1 cellular context compared by ENCODE assay signal in the genomic region with DNA sequence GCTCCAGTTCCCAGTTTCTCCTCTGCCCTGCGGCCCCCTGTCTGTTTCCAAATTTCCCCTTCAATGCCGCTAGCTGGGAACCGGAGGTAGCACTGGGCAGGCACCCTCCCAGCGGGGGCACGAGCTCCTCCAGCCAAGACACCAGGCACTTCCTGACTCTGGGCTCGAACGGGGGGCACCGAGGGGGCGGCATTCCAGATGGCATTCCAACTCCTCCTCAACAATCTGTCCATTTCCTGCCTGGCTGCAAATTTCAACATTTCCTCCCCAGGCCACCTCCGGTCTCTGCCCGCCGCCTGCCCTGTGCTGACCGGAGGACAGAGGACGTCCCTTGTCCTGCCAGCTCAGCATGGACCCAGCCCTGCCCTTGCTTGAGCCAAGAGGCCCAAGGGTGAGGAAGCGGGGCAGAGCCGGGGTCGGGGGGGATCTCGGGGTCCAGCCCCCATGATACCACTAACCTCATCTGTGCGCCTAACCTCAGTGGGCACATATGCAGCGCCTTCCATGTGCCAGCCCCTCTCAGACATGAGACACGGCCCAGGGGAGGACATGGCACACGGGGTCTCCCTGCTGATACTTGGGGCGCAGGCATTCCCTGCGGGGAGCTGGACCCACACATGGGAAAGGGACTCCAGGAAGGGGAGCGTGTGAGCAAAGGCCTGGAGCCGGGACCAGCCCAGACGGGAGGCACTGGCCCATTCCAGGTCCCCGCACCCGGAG.
TF ChIP-seq lines count a peak whose summit lies in the region.

No MANE protein-coding gene starts in this region.

TF ChIP-seq in H1, 55 proteins besides CTCF, POLR2A, EP300 and RAD21:
- TF ChIP-seq TBP (IDR thresholded peaks at IDR 0.05; ENCODE audit: low read depth, low read length) = no peak
- TF ChIP-seq RXRA (IDR thresholded peaks at IDR 0.05; ENCODE audit: insufficient read depth, low read depth, low read length) = no peak
- TF ChIP-seq, protein P1, sequence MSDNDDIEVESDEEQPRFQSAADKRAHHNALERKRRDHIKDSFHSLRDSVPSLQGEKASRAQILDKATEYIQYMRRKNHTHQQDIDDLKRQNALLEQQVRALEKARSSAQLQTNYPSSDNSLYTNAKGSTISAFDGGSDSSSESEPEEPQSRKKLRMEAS (IDR thresholded peaks at IDR 0.05) = no peak
- no peak for TF ChIP-seq YY1 (IDR thresholded peaks at IDR 0.05; ENCODE audit: low read depth, low read length)
- no peak for TF ChIP-seq ATF2 (IDR thresholded peaks at IDR 0.05; ENCODE audit: low read length)
- no peak for TF ChIP-seq JUND (IDR thresholded peaks at IDR 0.05; ENCODE audit: low read length)
- TF ChIP-seq, protein P2, sequence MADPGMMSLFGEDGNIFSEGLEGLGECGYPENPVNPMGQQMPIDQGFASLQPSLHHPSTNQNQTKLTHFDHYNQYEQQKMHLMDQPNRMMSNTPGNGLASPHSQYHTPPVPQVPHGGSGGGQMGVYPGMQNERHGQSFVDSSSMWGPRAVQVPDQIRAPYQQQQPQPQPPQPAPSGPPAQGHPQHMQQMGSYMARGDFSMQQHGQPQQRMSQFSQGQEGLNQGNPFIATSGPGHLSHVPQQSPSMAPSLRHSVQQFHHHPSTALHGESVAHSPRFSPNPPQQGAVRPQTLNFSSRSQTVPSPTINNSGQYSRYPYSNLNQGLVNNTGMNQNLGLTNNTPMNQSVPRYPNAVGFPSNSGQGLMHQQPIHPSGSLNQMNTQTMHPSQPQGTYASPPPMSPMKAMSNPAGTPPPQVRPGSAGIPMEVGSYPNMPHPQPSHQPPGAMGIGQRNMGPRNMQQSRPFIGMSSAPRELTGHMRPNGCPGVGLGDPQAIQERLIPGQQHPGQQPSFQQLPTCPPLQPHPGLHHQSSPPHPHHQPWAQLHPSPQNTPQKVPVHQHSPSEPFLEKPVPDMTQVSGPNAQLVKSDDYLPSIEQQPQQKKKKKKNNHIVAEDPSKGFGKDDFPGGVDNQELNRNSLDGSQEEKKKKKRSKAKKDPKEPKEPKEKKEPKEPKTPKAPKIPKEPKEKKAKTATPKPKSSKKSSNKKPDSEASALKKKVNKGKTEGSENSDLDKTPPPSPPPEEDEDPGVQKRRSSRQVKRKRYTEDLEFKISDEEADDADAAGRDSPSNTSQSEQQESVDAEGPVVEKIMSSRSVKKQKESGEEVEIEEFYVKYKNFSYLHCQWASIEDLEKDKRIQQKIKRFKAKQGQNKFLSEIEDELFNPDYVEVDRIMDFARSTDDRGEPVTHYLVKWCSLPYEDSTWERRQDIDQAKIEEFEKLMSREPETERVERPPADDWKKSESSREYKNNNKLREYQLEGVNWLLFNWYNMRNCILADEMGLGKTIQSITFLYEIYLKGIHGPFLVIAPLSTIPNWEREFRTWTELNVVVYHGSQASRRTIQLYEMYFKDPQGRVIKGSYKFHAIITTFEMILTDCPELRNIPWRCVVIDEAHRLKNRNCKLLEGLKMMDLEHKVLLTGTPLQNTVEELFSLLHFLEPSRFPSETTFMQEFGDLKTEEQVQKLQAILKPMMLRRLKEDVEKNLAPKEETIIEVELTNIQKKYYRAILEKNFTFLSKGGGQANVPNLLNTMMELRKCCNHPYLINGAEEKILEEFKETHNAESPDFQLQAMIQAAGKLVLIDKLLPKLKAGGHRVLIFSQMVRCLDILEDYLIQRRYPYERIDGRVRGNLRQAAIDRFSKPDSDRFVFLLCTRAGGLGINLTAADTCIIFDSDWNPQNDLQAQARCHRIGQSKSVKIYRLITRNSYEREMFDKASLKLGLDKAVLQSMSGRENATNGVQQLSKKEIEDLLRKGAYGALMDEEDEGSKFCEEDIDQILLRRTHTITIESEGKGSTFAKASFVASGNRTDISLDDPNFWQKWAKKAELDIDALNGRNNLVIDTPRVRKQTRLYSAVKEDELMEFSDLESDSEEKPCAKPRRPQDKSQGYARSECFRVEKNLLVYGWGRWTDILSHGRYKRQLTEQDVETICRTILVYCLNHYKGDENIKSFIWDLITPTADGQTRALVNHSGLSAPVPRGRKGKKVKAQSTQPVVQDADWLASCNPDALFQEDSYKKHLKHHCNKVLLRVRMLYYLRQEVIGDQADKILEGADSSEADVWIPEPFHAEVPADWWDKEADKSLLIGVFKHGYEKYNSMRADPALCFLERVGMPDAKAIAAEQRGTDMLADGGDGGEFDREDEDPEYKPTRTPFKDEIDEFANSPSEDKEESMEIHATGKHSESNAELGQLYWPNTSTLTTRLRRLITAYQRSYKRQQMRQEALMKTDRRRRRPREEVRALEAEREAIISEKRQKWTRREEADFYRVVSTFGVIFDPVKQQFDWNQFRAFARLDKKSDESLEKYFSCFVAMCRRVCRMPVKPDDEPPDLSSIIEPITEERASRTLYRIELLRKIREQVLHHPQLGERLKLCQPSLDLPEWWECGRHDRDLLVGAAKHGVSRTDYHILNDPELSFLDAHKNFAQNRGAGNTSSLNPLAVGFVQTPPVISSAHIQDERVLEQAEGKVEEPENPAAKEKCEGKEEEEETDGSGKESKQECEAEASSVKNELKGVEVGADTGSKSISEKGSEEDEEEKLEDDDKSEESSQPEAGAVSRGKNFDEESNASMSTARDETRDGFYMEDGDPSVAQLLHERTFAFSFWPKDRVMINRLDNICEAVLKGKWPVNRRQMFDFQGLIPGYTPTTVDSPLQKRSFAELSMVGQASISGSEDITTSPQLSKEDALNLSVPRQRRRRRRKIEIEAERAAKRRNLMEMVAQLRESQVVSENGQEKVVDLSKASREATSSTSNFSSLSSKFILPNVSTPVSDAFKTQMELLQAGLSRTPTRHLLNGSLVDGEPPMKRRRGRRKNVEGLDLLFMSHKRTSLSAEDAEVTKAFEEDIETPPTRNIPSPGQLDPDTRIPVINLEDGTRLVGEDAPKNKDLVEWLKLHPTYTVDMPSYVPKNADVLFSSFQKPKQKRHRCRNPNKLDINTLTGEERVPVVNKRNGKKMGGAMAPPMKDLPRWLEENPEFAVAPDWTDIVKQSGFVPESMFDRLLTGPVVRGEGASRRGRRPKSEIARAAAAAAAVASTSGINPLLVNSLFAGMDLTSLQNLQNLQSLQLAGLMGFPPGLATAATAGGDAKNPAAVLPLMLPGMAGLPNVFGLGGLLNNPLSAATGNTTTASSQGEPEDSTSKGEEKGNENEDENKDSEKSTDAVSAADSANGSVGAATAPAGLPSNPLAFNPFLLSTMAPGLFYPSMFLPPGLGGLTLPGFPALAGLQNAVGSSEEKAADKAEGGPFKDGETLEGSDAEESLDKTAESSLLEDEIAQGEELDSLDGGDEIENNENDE (IDR thresholded peaks at IDR 0.05; ENCODE audit: insufficient replicate concordance, low read length) = no peak
- TF ChIP-seq, protein P3, sequence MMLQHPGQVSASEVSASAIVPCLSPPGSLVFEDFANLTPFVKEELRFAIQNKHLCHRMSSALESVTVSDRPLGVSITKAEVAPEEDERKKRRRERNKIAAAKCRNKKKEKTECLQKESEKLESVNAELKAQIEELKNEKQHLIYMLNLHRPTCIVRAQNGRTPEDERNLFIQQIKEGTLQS (IDR thresholded peaks at IDR 0.05; ENCODE audit: insufficient read depth, low read depth, low read length) = no peak
- no peak for TF ChIP-seq BACH1 (IDR thresholded peaks at IDR 0.05; ENCODE audit: low read length)
TF ChIP-seq in H1: peak in this region for 0.
